8 cellular contexts compared by ENCODE assay signal in genomic region chr1:206612129-206612876, GRCh38. TPM values are rescaled to one million over a fixed set of nuclear protein-coding genes. Genes with fewer than 3 reads are reported as not detected.
DNase-seq lines count a peak whose midpoint lies in the region; ATAC-seq and TF ChIP-seq lines count a peak whose summit lies in the region.

TSS of gene EIF2D (minus strand) at chr1:206612465. CDS start at chr1:206612342, 123 bp downstream.

- TF ChIP-seq POLR2A in suprapubic skin (IDR thresholded peaks at IDR 0.05) = peak; percentile 22 to 79

- H3K27ac ChIP-seq in suprapubic skin = peak within 1 kb of the TSS; percentile 94

- no peaks in the 10 kb centered on the region for H3K27me3 ChIP-seq in suprapubic skin

- no peak for TF ChIP-seq EP300 in suprapubic skin (IDR thresholded peaks at IDR 0.05)

- DNase-seq in GM10248 (ENCODE audit: extremely low spot score) (peak; percentile 100), NCI-H1092 treated with DMSO at 0.1 percent for 48 hours (lab: John Stamatoyannopoulos, UW) (peak; percentile 94), germinal center (ENCODE audit: low spot score) (peak; percentile 100), occipital lobe (lab: John Stamatoyannopoulos, UW) (peak; percentile 96), suprapubic skin (ENCODE audit: low spot score in 2 of 2) (peak; percentile 93 to 95)
- peak; percentile 93 for DNase-seq in activated naive CD4-positive, alpha-beta T cell treated with anti-CD3 and anti-CD28 coated beads, Interleukin-2, amount 50 U/mL, for 16 hours

- ATAC-seq in HG02588 (IDR thresholded peaks at IDR 0.05; ENCODE audit: unreplicated experiment) = peak; percentile 87
- ATAC-seq in SK-N-SH treated with all-trans-retinoic acid at 6 μM for 48 hours = peak; percentile 98

- WGBS in suprapubic skin = 4% methylated on average over 44 of the region's 48 CpGs

- TF ChIP-seq CTCF in GM10248 (IDR thresholded peaks at IDR 0.05; ENCODE audit: control extremely low read depth, extremely low read depth, low read depth, missing control alignments) = peak; percentile 95
- TF ChIP-seq CTCF in suprapubic skin (IDR thresholded peaks at IDR 0.05) = peak; percentile 92 to 100

- H3K36me3 ChIP-seq in suprapubic skin = peaks cover 28% of the 10 kb centered on the region

- H3K9me3 ChIP-seq in suprapubic skin = no peaks in the 10 kb centered on the region

- CTCF ChIA-PET in GM10248 (lab: Yijun Ruan, JAX) = interaction anchor here (0.6 to 8.5 kb wide), 46 partner anchors 9 to 441 kb away, joined by 3 to 139 read pairs (median 4); partner anchors contain the start of genes DYRK3, FCMR, IKBKE and PFKFB2

- POLR2A ChIA-PET in GM10248 (lab: Yijun Ruan, JAX) = interaction anchor here (0.6 to 1.2 kb wide), 4 partner anchors 23 to 313 kb away, joined by 3 to 6 read pairs (median 4); partner anchors contain the start of gene DYRK3

- peaks cover 10% of the 10 kb centered on the region for H3K4me1 ChIP-seq in suprapubic skin

- H3K4me3 ChIP-seq in suprapubic skin = peak within 1 kb of the TSS; percentile 76

TF ChIP-seq in SK-N-SH treated with all-trans-retinoic acid at 6 μM for 48 hours, 23 proteins besides CTCF, POLR2A, EP300 and RAD21:
- TF ChIP-seq ESRRG (CRISPR knock-in tag; IDR thresholded peaks at IDR 0.05) = no peak
- no peak for TF ChIP-seq GLIS3 (CRISPR knock-in tag; IDR thresholded peaks at IDR 0.05)
- peak; percentile 99; the same call in 1 of the 2 replicates for TF ChIP-seq POU6F1 (CRISPR knock-in tag; IDR thresholded peaks at IDR 0.05; ENCODE audit: borderline replicate concordance, low read depth)
- no peak for TF ChIP-seq ZNF565 (CRISPR knock-in tag; conservative IDR thresholded peaks at IDR 0.05; ENCODE audit: low read depth)
- no peak for TF ChIP-seq ZFP30 (CRISPR knock-in tag; IDR thresholded peaks at IDR 0.05)
- TF ChIP-seq, protein P1, sequence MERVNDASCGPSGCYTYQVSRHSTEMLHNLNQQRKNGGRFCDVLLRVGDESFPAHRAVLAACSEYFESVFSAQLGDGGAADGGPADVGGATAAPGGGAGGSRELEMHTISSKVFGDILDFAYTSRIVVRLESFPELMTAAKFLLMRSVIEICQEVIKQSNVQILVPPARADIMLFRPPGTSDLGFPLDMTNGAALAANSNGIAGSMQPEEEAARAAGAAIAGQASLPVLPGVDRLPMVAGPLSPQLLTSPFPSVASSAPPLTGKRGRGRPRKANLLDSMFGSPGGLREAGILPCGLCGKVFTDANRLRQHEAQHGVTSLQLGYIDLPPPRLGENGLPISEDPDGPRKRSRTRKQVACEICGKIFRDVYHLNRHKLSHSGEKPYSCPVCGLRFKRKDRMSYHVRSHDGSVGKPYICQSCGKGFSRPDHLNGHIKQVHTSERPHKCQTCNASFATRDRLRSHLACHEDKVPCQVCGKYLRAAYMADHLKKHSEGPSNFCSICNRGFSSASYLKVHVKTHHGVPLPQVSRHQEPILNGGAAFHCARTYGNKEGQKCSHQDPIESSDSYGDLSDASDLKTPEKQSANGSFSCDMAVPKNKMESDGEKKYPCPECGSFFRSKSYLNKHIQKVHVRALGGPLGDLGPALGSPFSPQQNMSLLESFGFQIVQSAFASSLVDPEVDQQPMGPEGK (CRISPR knock-in tag; IDR thresholded peaks at IDR 0.05; ENCODE audit: borderline replicate concordance) = peak; percentile 82
- peak; percentile 82; the same call in 1 of the 2 replicates for TF ChIP-seq ZC3H10 (CRISPR knock-in tag; IDR thresholded peaks at IDR 0.05)
- TF ChIP-seq, protein P2, sequence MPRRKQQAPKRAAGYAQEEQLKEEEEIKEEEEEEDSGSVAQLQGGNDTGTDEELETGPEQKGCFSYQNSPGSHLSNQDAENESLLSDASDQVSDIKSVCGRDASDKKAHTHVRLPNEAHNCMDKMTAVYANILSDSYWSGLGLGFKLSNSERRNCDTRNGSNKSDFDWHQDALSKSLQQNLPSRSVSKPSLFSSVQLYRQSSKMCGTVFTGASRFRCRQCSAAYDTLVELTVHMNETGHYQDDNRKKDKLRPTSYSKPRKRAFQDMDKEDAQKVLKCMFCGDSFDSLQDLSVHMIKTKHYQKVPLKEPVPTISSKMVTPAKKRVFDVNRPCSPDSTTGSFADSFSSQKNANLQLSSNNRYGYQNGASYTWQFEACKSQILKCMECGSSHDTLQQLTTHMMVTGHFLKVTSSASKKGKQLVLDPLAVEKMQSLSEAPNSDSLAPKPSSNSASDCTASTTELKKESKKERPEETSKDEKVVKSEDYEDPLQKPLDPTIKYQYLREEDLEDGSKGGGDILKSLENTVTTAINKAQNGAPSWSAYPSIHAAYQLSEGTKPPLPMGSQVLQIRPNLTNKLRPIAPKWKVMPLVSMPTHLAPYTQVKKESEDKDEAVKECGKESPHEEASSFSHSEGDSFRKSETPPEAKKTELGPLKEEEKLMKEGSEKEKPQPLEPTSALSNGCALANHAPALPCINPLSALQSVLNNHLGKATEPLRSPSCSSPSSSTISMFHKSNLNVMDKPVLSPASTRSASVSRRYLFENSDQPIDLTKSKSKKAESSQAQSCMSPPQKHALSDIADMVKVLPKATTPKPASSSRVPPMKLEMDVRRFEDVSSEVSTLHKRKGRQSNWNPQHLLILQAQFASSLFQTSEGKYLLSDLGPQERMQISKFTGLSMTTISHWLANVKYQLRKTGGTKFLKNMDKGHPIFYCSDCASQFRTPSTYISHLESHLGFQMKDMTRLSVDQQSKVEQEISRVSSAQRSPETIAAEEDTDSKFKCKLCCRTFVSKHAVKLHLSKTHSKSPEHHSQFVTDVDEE (CRISPR knock-in tag; IDR thresholded peaks at IDR 0.05) = 0 out of 2 replicates have a peak, but pooled peaks have one; percentile 74
- no peak for TF ChIP-seq PPARA (CRISPR knock-in tag; IDR thresholded peaks at IDR 0.05; ENCODE audit: borderline replicate concordance)
- no peak for TF ChIP-seq OSR1 (CRISPR knock-in tag; IDR thresholded peaks at IDR 0.05)
- no peak; the same call in 1 of the 2 replicates for TF ChIP-seq TOX (CRISPR knock-in tag; IDR thresholded peaks at IDR 0.05; ENCODE audit: borderline replicate concordance)
TF ChIP-seq in SK-N-SH treated with all-trans-retinoic acid at 6 μM for 48 hours: peak in this region for 4.

RNA-seq across cellular contexts. Expression of gene EIF2D, which starts in this region (rescaled TPM):
- total RNA-seq in occipital lobe = 12.5 TPM
- total RNA-seq in suprapubic skin = 10 to 100 TPM; 55.0 to 69.1 (median 61.1) TPM

Comparison
In these comparisons a context has a peak if more than half of its experiments do, and no peak if none do; other contexts are left out.
1. Peak in every context shown above with its lines: DNase-seq, ATAC-seq, H3K4me3 ChIP-seq and H3K27ac ChIP-seq.